ENCODE assay signal across 8 cellular contexts in the genomic region with DNA sequence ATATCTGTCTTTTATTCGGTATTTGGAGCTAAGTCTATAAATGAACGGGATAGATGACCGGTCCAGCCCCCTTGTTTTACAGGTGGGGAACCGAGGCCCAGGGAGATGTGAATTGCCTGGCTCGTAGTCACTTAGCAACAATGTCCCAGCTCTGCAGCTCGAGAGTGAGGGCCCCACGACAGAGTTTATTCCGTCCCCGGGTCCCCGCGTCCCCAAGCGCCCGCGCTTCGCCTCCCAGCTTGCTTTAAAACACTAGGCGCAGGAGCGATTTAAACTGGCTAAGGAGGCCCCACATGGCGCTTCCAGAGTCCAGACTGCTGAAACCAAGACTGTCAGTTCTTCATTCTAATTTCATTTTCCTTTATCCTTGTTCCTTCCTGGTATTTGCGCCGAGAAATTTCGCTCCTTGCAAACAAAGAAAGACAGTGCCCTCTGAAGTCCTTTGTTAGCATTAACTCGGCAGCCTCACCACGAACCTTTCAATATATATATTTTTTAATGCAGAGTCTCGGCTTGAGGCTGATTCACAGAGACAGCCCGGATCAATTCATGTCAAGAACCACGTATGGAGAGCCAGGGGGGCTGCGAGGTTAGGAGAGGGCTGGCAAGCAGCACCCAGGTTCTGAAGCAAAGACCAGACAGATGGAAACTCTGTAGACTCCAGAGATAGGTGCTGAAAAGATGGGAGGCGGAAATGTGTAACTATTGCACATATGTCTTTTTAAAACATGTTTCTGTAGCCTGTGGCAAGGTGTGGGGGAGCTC. TPM values are rescaled to one million over a fixed set of nuclear protein-coding genes. Genes with fewer than 3 reads are reported as not detected.
A peak's percentile ranks its signal among the peaks of the same experiment; 100 is the strongest.
DNase-seq lines count a peak whose midpoint lies in the region; ATAC-seq, FAIRE-seq and TF ChIP-seq lines count a peak whose summit lies in the region.

No MANE protein-coding gene starts in this region.

- CTCF ChIA-PET in Calu3 (lab: Charles Lee) = interaction anchor here (0.9 to 3.7 kb wide), 5 partner anchors 123 to 740 kb away, joined by 3 to 30 read pairs (median 5); no protein-coding TSS in a partner anchor

- no peak overlapping the region for H3K27ac ChIP-seq in HUES48 (ENCODE audit: low read depth, low read length)

- H3K9me3 ChIP-seq in HUES48 (ENCODE audit: control insufficient read depth, insufficient read depth, low read length) = no peaks in the 10 kb centered on the region

- peaks cover 48% of the 10 kb centered on the region for H3K27me3 ChIP-seq in HUES48 (ENCODE audit: control insufficient read depth, insufficient read depth, low read length)

- peak overlapping the region; percentile 29; the same call in 1 of the 2 replicates for H3K9ac ChIP-seq in HUES48 (ENCODE audit: low read depth, low read length)

- no peaks in the 10 kb centered on the region for H3K9me3 Mint-ChIP-seq in Calu3 (ENCODE audit: low read depth, unreplicated experiment)

- peak overlapping the region; percentile 92 for H3K4me3 Mint-ChIP-seq in Calu3 (ENCODE audit: low read depth, unreplicated experiment)

- H3K36me3 Mint-ChIP-seq in Calu3 (ENCODE audit: insufficient read depth, unreplicated experiment) = peaks cover 58% of the 10 kb centered on the region

- peaks cover 50% of the 10 kb centered on the region for H3K4me1 Mint-ChIP-seq in Calu3 (ENCODE audit: low read depth, unreplicated experiment)

- FAIRE-seq in H54 (lab: Jason Lieb, UNC) = no peak

- no peaks in the 10 kb centered on the region for H3K27me3 Mint-ChIP-seq in Calu3 (ENCODE audit: unreplicated experiment)

- BruUV-seq in Calu3 (replicated peaks; lab: Mats Ljungman, UMichigan) = no TSS peak

- intact Hi-C loops in Calu3 (cut with micrococcal nuclease; ENCODE audit: unreplicated experiment) (loop anchor here (1.0 to 10.0 kb wide), 11 partner anchors 233 to 1047 kb away; no protein-coding TSS in a partner anchor), left colon (cut with DNase I, micrococcal nuclease) (loop anchor here in 1 of 2 donors (10.0 kb wide), 1 partner anchor 607 kb away; no protein-coding TSS in a partner anchor)

- peaks cover 22% of the 10 kb centered on the region for H3K4me1 ChIP-seq in HUES48 (ENCODE audit: control insufficient read depth, insufficient read depth, low read length)

- ATAC-seq in left colon = peak; percentile 48
- no peak for ATAC-seq in HG03521 (IDR thresholded peaks at IDR 0.05; ENCODE audit: unreplicated experiment)

- peak; percentile 37 for TF ChIP-seq CTCF in Calu3 (IDR thresholded peaks at IDR 0.05; ENCODE audit: unreplicated experiment)

- peak; percentile 64 for DNase-seq in Calu3
- peak; percentile 81 for DNase-seq in SK-N-DZ (ENCODE audit: low spot score)
- peak; percentile 11 for DNase-seq in cerebellum (ENCODE audit: low spot score)
- DNase-seq in left colon = peak; percentile 45 to 54
- DNase-seq in stimulated activated CD8-positive, alpha-beta memory T cell treated with anti-CD3 and anti-CD28 coated beads, Interleukin-12 subunit alpha, Interleukin-12 subunit beta, amount 100 ng/mL, for 4 hours (ENCODE audit: low read depth) = peak; percentile 3
- DNase-seq in H54 (ENCODE audit: insufficient read length, low spot score) = no peak

- H3K27ac Mint-ChIP-seq in Calu3 (ENCODE audit: unreplicated experiment) = peak overlapping the region; percentile 64

- no peak for TF ChIP-seq POLR2A in H54 (IDR thresholded peaks at IDR 0.05; ENCODE audit: low read depth, low read length)

- H3K4me3 ChIP-seq in HUES48 (ENCODE audit: low read depth, low read length) = peak overlapping the region; percentile 97

- H3K36me3 ChIP-seq in HUES48 (ENCODE audit: control insufficient read depth, insufficient read depth, low read length) = no peaks in the 10 kb centered on the region

RNA-seq across cellular contexts. Expression of gene ENC1, which starts 1.4 kb away (rescaled TPM):
- total RNA-seq in Calu3 (2022) = 91.6 and 100 TPM in 2 replicates
- polyA plus RNA-seq in SK-N-DZ (2014; cell fraction: cytosol; rRNA removed) = 8.4 and 11.2 TPM in 2 replicates
- 7.7 and 8.7 TPM in 2 replicates for polyA plus RNA-seq in SK-N-DZ (2014; cell fraction: nucleus; rRNA removed)
- total RNA-seq in cerebellum = 410 TPM
- 10 to 100 TPM; 18.9 to 27.4 TPM for total RNA-seq in left colon

RNA-seq across cellular contexts. Expression of gene HEXB, which starts 43.1 kb away (rescaled TPM):
- total RNA-seq in Calu3 (2022) = 212 and 223 TPM in 2 replicates
- 27.8 and 31.9 TPM in 2 replicates for polyA plus RNA-seq in SK-N-DZ (2014; cell fraction: cytosol; rRNA removed)
- 20.2 and 25.0 TPM in 2 replicates for polyA plus RNA-seq in SK-N-DZ (2014; cell fraction: nucleus; rRNA removed)
- 18.6 TPM for total RNA-seq in cerebellum
- total RNA-seq in left colon = 100 to 1,000 TPM; 153 to 216 TPM
